ENCODE assay signal across 26 cellular contexts in genomic region chr18:6427281-6427680, GRCh38. TPM values are rescaled to one million over a fixed set of nuclear protein-coding genes. Genes with fewer than 3 reads are reported as not detected.
"Had no signal": no experiment of that assay in that cellular context is flagged by ENCODE, and none has a peak within 500 bp of the region (broad histone marks: within the 10 kb centered on the region; RNA-seq: fewer than 3 reads in every experiment).

No MANE protein-coding gene starts in this region.

- ATAC-seq: activated T-cell treated with anti-CD3 and anti-CD28 coated beads, Interleukin-2, amount 50 U/mL, for 4 hours; activated T-helper 17 cell treated with anti-CD3 and anti-CD28 coated beads, Interleukin-2, amount 50 U/mL, for 72 hours; gastroesophageal sphincter; WTC11 had no signal

- H3K36me3 ChIP-seq: breast epithelium, cardiac muscle cell, esophagus squamous epithelium, gastroesophageal sphincter had no signal

- H3K27ac ChIP-seq: breast epithelium, cardiac muscle cell, epithelial cell of prostate, esophagus squamous epithelium, gastroesophageal sphincter had no signal

- DNase-seq: activated CD4-positive, alpha-beta memory T cell treated with anti-CD3 and anti-CD28 coated beads, Interleukin-2, amount 10 ng/mL, durations not matched to agents 7 days and 5 days; activated CD4-positive, alpha-beta T cell treated with anti-CD3 and anti-CD28 coated beads for 1 hour; activated CD4-positive, alpha-beta T cell treated with anti-CD3 and anti-CD28 coated beads for 4 hours; activated CD4-positive, alpha-beta T cell treated with anti-CD3 and anti-CD28 coated beads, Interleukin-2, amount 10 ng/mL, durations not matched to agents 7 days and 5 days; activated CD4-positive, alpha-beta T cell treated with anti-CD3 and anti-CD28 coated beads, Interleukin-2, amount 50 U/mL, for 4 hours; activated effector memory CD4-positive, alpha-beta T cell treated with Interleukin-2 at 50 U/mL for 16 hours; activated gamma-delta T cell treated with Interleukin-2 at 50 U/mL for 16 hours; activated naive CD4-positive, alpha-beta T cell treated with anti-CD3 and anti-CD28 coated beads, Interleukin-2, amount 50 U/mL, for 16 hours; activated naive CD4-positive, alpha-beta T cell treated with Interleukin-2 at 50 U/mL for 16 hours; activated T-cell treated with anti-CD3 and anti-CD28 coated beads, Interleukin-2, amount 50 U/mL, for 4 hours; amniotic stem cell; anterior cingulate cortex; central memory CD4-positive, alpha-beta T cell; cortex of kidney; effector CD8-positive, alpha-beta T cell; esophagus squamous epithelium; foreskin melanocyte; T-helper 2 cell had no signal

- H3K27me3 ChIP-seq: breast epithelium, cardiac muscle cell, esophagus squamous epithelium, gastroesophageal sphincter had no signal

- H3K4me3 ChIP-seq: breast epithelium, cardiac muscle cell, esophagus squamous epithelium, gastroesophageal sphincter had no signal

- H3K4me1 ChIP-seq: breast epithelium, esophagus squamous epithelium, gastroesophageal sphincter had no signal

- H3K9me3 ChIP-seq: breast epithelium, esophagus squamous epithelium, gastroesophageal sphincter had no signal

RNA-seq across cellular contexts. Expression of gene L3MBTL4, which starts 12.6 kb away (rescaled TPM):
- total RNA-seq: fibroblast of villous mesenchyme had no signal
- polyA plus RNA-seq: endothelial cell of umbilical vein had no signal
